12 cellular contexts compared by ENCODE assay signal in genomic region chr12:6915789-6916285, GRCh38. TPM values are rescaled to one million over a fixed set of nuclear protein-coding genes. Genes with fewer than 3 reads are reported as not detected.
A peak's percentile ranks its signal among the peaks of the same experiment; 100 is the strongest.
DNase-seq lines count a peak whose midpoint lies in the region; ATAC-seq and TF ChIP-seq lines count a peak whose summit lies in the region.
"Had no signal": no experiment of that assay in that cellular context is flagged by ENCODE, and none has a peak within 500 bp of the region (broad histone marks: within the 10 kb centered on the region; RNA-seq: fewer than 3 reads in every experiment).

No MANE protein-coding gene starts in this region.

- H3K27ac ChIP-seq in 22Rv1 (peak overlapping the region; percentile 82), muscle layer of colon (ENCODE audit: low read depth, low read length) (peak overlapping the region; percentile 87), upper lobe of left lung (no peak overlapping the region), foreskin keratinocyte (no peak overlapping the region)
- H3K27ac ChIP-seq: ovary had no signal

- no peaks in the 10 kb centered on the region for H3K9me3 Mint-ChIP-seq in activated naive CD8-positive, alpha-beta T cell treated with anti-CD3 and anti-CD28 coated beads, Interleukin-2, amount 10 ng/mL, durations not matched to agents 7 days and 5 days
- H3K9me3 Mint-ChIP-seq: dendritic cell treated with granulocyte-macrophage colony-stimulating factor and Interleukin-4, amounts not matched to agents 40 ng/mL and 50 ng/mL, for 4 days had no signal

- peak overlapping the region; percentile 100 for H3K4me3 Mint-ChIP-seq in activated naive CD8-positive, alpha-beta T cell treated with anti-CD3 and anti-CD28 coated beads, Interleukin-2, amount 10 ng/mL, durations not matched to agents 7 days and 5 days

- H3K4me1 ChIP-seq in muscle layer of colon (ENCODE audit: insufficient read depth, low read length) (peaks cover 11% of the 10 kb centered on the region), upper lobe of left lung (peaks cover 16 to 24% (median 17%) of the 10 kb centered on the region in 4 donors), foreskin keratinocyte (peaks cover 18% of the 10 kb centered on the region)

- DNase-seq in GM12865 (ENCODE audit: low read depth), result no peak
- no peak for DNase-seq in activated naive CD8-positive, alpha-beta T cell treated with anti-CD3 and anti-CD28 coated beads, Interleukin-2, amount 10 ng/mL, durations not matched to agents 7 days and 5 days
- DNase-seq in upper lobe of left lung, result no peak
- no peak for DNase-seq in foreskin keratinocyte
- DNase-seq: COR-L47 had no signal

- 78 to 86% methylated on average over 10 to 13 of the region's 14 CpGs for WGBS in upper lobe of left lung, 2 donors

- H3K9me3 ChIP-seq in muscle layer of colon (ENCODE audit: low read length) (no peaks in the 10 kb centered on the region), upper lobe of left lung (no peaks in the 10 kb centered on the region)
- H3K9me3 ChIP-seq: ovary had no signal

- H3K9ac ChIP-seq in muscle layer of colon (ENCODE audit: low read length), result no peak overlapping the region

- no peak for TF ChIP-seq POLR2A in upper lobe of left lung (IDR thresholded peaks at IDR 0.05)

- H3K27me3 Mint-ChIP-seq in activated naive CD8-positive, alpha-beta T cell treated with anti-CD3 and anti-CD28 coated beads, Interleukin-2, amount 10 ng/mL, durations not matched to agents 7 days and 5 days, result no peaks in the 10 kb centered on the region

- peak overlapping the region; percentile 45 for H3K27ac Mint-ChIP-seq in activated naive CD8-positive, alpha-beta T cell treated with anti-CD3 and anti-CD28 coated beads, Interleukin-2, amount 10 ng/mL, durations not matched to agents 7 days and 5 days

- H3K36me3 Mint-ChIP-seq in activated naive CD8-positive, alpha-beta T cell treated with anti-CD3 and anti-CD28 coated beads, Interleukin-2, amount 10 ng/mL, durations not matched to agents 7 days and 5 days, result peaks cover 32% of the 10 kb centered on the region

- no peak for ATAC-seq in activated naive CD8-positive, alpha-beta T cell treated with anti-CD3 and anti-CD28 coated beads, Interleukin-2, amount 10 ng/mL, durations not matched to agents 7 days and 5 days (ENCODE audit: low read depth)
- ATAC-seq in GM18517 (IDR thresholded peaks at IDR 0.05; ENCODE audit: unreplicated experiment) (no peak), upper lobe of left lung (ENCODE audit: low FRiP score in 2 of 2) (no peak), GM19035 (IDR thresholded peaks at IDR 0.05; ENCODE audit: unreplicated experiment) (no peak), foreskin keratinocyte (no peak)

- H3K36me3 ChIP-seq in muscle layer of colon (ENCODE audit: insufficient read depth, low read length) (peaks cover 4% of the 10 kb centered on the region), upper lobe of left lung (peaks cover 0 to 25% (median 10%) of the 10 kb centered on the region in 4 donors)
- H3K36me3 ChIP-seq: ovary had no signal

- H3K27me3 ChIP-seq in muscle layer of colon (ENCODE audit: control insufficient read depth in 1 of 2, insufficient read depth in 2 of 2, low read length in 2 of 2) (no peaks in the 10 kb centered on the region), upper lobe of left lung (no peaks in the 10 kb centered on the region), foreskin keratinocyte (peaks cover 28% of the 10 kb centered on the region)
- H3K27me3 ChIP-seq: ovary had no signal

- POLR2A ChIA-PET in activated naive CD8-positive, alpha-beta T cell treated with anti-CD3 and anti-CD28 coated beads, Interleukin-2, amount 10 ng/mL, durations not matched to agents 7 days and 5 days (lab: Charles Lee), result interaction anchor here (3.7 to 3.9 kb wide), 2 partner anchors 22 to 43 kb away, joined by 17 to 26 read pairs; partner anchors contain the start of gene SPSB2

- TF ChIP-seq CTCF in 22Rv1 (IDR thresholded peaks at IDR 0.05) (no peak), GM12865 (IDR thresholded peaks at IDR 0.05; ENCODE audit: insufficient read depth, low read depth, low read length, missing control alignments) (no peak), upper lobe of left lung (IDR thresholded peaks at IDR 0.05) (no peak), foreskin keratinocyte (conservative IDR thresholded peaks at IDR 0.05) (no peak)

- H3K4me3 ChIP-seq in GM12865 (ENCODE audit: low read depth, low read length) (peak overlapping the region; percentile 75), muscle layer of colon (ENCODE audit: low read depth in 1 of 2, low read length in 2 of 2) (peak overlapping the region in 1 of 2 donors; percentile 68), upper lobe of left lung (no peak overlapping the region)

- H3K4me1 Mint-ChIP-seq in activated naive CD8-positive, alpha-beta T cell treated with anti-CD3 and anti-CD28 coated beads, Interleukin-2, amount 10 ng/mL, durations not matched to agents 7 days and 5 days, result peaks cover 41% of the 10 kb centered on the region

- TF ChIP-seq EP300 in upper lobe of left lung (IDR thresholded peaks at IDR 0.05), result no peak

RNA-seq across cellular contexts. Expression of gene ENO2, which starts 1.5 kb away (rescaled TPM):
- total RNA-seq in activated naive CD8-positive, alpha-beta T cell treated with anti-CD3 and anti-CD28 coated beads, Interleukin-2, amount 10 ng/mL, durations not matched to agents 7 days and 5 days, result 100 to 1,000 TPM; 231 to 242 TPM
- 10 to 100 TPM; 33.4 to 44.0 (median 40.7) TPM for total RNA-seq in upper lobe of left lung
- total RNA-seq in foreskin keratinocyte, result 1.5 and 2.0 TPM in 2 replicates
- 1.7 and 1.8 TPM in 2 replicates for polyA plus RNA-seq in foreskin keratinocyte

RNA-seq across cellular contexts. Expression of gene LRRC23, which starts 11.2 kb away (rescaled TPM):
- 1 to 10 TPM; 8.1 to 8.3 TPM for total RNA-seq in activated naive CD8-positive, alpha-beta T cell treated with anti-CD3 and anti-CD28 coated beads, Interleukin-2, amount 10 ng/mL, durations not matched to agents 7 days and 5 days
- 10 to 100 TPM; 12.0 to 83.2 (median 29.1) TPM for total RNA-seq in upper lobe of left lung
- total RNA-seq in foreskin keratinocyte, result 4.7 and 6.0 TPM in 2 replicates
- polyA plus RNA-seq in foreskin keratinocyte, result 5.8 and 7.0 TPM in 2 replicates

RNA-seq across cellular contexts. Expression of gene ATN1, which starts 11.9 kb away (rescaled TPM):
- total RNA-seq in activated naive CD8-positive, alpha-beta T cell treated with anti-CD3 and anti-CD28 coated beads, Interleukin-2, amount 10 ng/mL, durations not matched to agents 7 days and 5 days, result 10 to 100 TPM; 31.0 to 31.3 TPM
- total RNA-seq in upper lobe of left lung (100 to 1,000 TPM in 4 of 6 donors, 10 to 100 TPM in 2; 74.7 to 321 (median 133) TPM), foreskin keratinocyte (15.0 and 18.3 TPM in 2 replicates)
- polyA plus RNA-seq in foreskin keratinocyte, result 35.1 and 37.2 TPM in 2 replicates

RNA-seq across cellular contexts. Expression of gene RNU7-1, which starts 27.8 kb away (rescaled TPM):
- total RNA-seq in activated naive CD8-positive, alpha-beta T cell treated with anti-CD3 and anti-CD28 coated beads, Interleukin-2, amount 10 ng/mL, durations not matched to agents 7 days and 5 days, result not detected
- total RNA-seq in upper lobe of left lung, result not detected
- total RNA-seq in foreskin keratinocyte, result not detected in 2 replicates
- polyA plus RNA-seq in foreskin keratinocyte, result not detected in 2 replicates
- total RNA-seq: ovary, RPMI7951 had no signal
- polyA plus RNA-seq: ovary had no signal

RNA-seq across cellular contexts. Expression of gene C12orf57, which starts 28.0 kb away (rescaled TPM):
- total RNA-seq in activated naive CD8-positive, alpha-beta T cell treated with anti-CD3 and anti-CD28 coated beads, Interleukin-2, amount 10 ng/mL, durations not matched to agents 7 days and 5 days, result 100 to 1,000 TPM; 210 to 217 TPM
- 100 to 1,000 TPM in 5 of 6 donors, 10 to 100 TPM in 1; 83.8 to 291 (median 179) TPM for total RNA-seq in upper lobe of left lung
- total RNA-seq in foreskin keratinocyte, result 119 and 147 TPM in 2 replicates
- 177 and 232 TPM in 2 replicates for polyA plus RNA-seq in foreskin keratinocyte

Comparison
In these comparisons a context has a peak if more than half of its experiments do, and no peak if none do; other contexts are left out.
1. H3K27ac ChIP-seq: peak in 22Rv1 (single experiment) and muscle layer of colon (single experiment); none in upper lobe of left lung (0 of 4) and foreskin keratinocyte (single experiment).
2. RNA of gene ENO2, which starts 1.5 kb away (total RNA-seq): 231 to 242 TPM in activated naive CD8-positive, alpha-beta T cell treated with anti-CD3 and anti-CD28 coated beads, Interleukin-2, amount 10 ng/mL, durations not matched to agents 7 days and 5 days and 33.4 to 44.0 TPM in upper lobe of left lung; 1.5 to 2.0 TPM in foreskin keratinocyte; every median in the first group is over 10 times any median in the second.